15 cellular contexts compared by ENCODE assay signal in the genomic region with DNA sequence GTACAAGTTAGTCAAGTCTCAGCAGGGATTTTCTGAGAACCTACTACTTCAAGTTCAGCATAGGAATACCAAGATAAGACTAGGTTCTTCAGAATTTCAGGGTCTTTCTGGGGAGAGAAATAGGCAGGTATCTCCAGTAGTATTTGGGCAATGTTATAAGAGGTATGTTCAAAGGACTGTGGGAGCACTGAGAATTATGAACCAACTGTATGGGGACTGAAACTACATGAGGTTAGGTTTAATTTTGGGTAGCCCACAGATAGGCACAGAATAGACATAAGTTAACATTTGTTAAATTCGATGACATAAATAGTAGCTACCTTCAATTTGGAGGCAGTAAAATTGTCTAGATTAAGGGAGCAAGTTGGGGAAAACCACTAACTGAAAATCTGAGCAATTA. TPM values are rescaled to one million over a fixed set of nuclear protein-coding genes. Genes with fewer than 3 reads are reported as not detected.
DNase-seq lines count a peak whose midpoint lies in the region; ATAC-seq and TF ChIP-seq lines count a peak whose summit lies in the region.
"Had no signal": no experiment of that assay in that cellular context is flagged by ENCODE, and none has a peak within 500 bp of the region (broad histone marks: within the 10 kb centered on the region; RNA-seq: fewer than 3 reads in every experiment).

No MANE protein-coding gene starts in this region.

- H3K4me3 Mint-ChIP-seq in CD14-positive monocyte (no peak overlapping the region), memory B cell (peak overlapping the region; percentile 79)

- ATAC-seq in GM18868 (IDR thresholded peaks at IDR 0.05; ENCODE audit: unreplicated experiment) (peak; percentile 36), memory B cell (ENCODE audit: low read depth) (no peak), GM19023 (IDR thresholded peaks at IDR 0.05; ENCODE audit: unreplicated experiment) (no peak)

- no peaks in the 10 kb centered on the region for H3K9me3 ChIP-seq in KOPT-K1 (ENCODE audit: insufficient read depth, low read length, poor library complexity, severe bottlenecking)
- H3K9me3 ChIP-seq: BE2C, SJSA1 had no signal

- H3K36me3 ChIP-seq in KOPT-K1 (ENCODE audit: insufficient read depth, low read length): no peaks in the 10 kb centered on the region
- H3K36me3 ChIP-seq: BE2C, SJSA1 had no signal

- H3K9me3 Mint-ChIP-seq in CD14-positive monocyte (peaks cover 0 to 2% (median 0%) of the 10 kb centered on the region in 7 donors), memory B cell (no peaks in the 10 kb centered on the region)

- H3K36me3 Mint-ChIP-seq in CD14-positive monocyte: peaks cover 0 to 7% of the 10 kb centered on the region in 2 donors
- H3K36me3 Mint-ChIP-seq in memory B cell: peaks cover 2% of the 10 kb centered on the region

- peaks cover 72% of the 10 kb centered on the region for H3K4me1 Mint-ChIP-seq in CD14-positive monocyte
- peaks cover 51% of the 10 kb centered on the region for H3K4me1 Mint-ChIP-seq in memory B cell

- DNase-seq in CD14-positive monocyte (ENCODE audit: low spot score): no peak
- DNase-seq in memory B cell (ENCODE audit: low spot score in 2 of 2): no peak
- no peak for DNase-seq in stimulated activated naive CD4-positive, alpha-beta T cell treated with Interleukin-2 at 50 U/mL for 16 hours (lab: John Stamatoyannopoulos, UW)
- no peak for DNase-seq in SIG-M5 (lab: John Stamatoyannopoulos, UW)
- DNase-seq: BE2C; IMR-90; NCI-H1092; NCI-H226; NCI-H526; NK-92 treated with Interleukin-12 subunit alpha and Interleukin-12 subunit beta, amount 100 ng/mL, for 24 hours had no signal

- H3K27me3 Mint-ChIP-seq in CD14-positive monocyte (ENCODE audit: low read depth in 3 of 3): peaks cover 0 to 2% (median 0%) of the 10 kb centered on the region in 3 donors
- no peaks in the 10 kb centered on the region for H3K27me3 Mint-ChIP-seq in memory B cell

- H3K27ac ChIP-seq in KOPT-K1 (ENCODE audit: low read depth, low read length, poor library complexity, severe bottlenecking): peak overlapping the region; percentile 99
- H3K27ac ChIP-seq: RWPE1, SJSA1 had no signal

- no peak for TF ChIP-seq CTCF in CD14-positive monocyte (IDR thresholded peaks at IDR 0.05)

- intact Hi-C loops in CD14-positive monocyte (cut with micrococcal nuclease): loop anchor here in 1 of 2 donors (5.0 kb wide), 1 partner anchor 135 kb away; no protein-coding TSS in a partner anchor

- H3K27ac Mint-ChIP-seq in CD14-positive monocyte (peak overlapping the region; percentile 98 to 100 (median 98)), memory B cell (peak overlapping the region; percentile 79)

RNA-seq across cellular contexts. Expression of gene GAB2, which starts 9.2 kb away (rescaled TPM):
- polyA plus RNA-seq in CD14-positive monocyte: 1 to 10 TPM; 2.8 to 4.4 TPM
